ENCODE assay signal across 36 cellular contexts in the genomic region with DNA sequence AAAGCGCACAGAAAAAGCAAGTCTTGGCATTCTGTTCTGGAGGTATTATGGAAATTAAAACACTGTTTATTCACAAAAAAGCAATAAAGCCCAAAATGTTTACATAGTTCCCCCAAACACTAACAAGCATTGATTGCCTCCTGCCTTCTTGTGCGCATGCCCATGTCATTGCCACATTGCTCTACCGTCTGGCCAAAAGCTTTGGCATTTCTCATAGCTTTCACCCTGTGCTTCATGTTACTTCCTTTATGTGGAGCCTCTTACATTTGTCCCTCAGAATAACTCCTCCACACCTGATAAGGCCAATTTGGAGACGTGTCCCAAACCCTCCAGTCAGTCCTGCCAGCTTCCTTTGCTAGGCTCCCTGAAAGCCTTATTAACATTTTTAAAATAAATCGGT.
"Had no signal": no experiment of that assay in that cellular context is flagged by ENCODE, and none has a peak within 500 bp of the region (broad histone marks: within the 10 kb centered on the region; RNA-seq: fewer than 3 reads in every experiment).

No MANE protein-coding gene starts in this region.

- H3K9me3 ChIP-seq: adrenal gland, body of pancreas, breast epithelium had no signal

- H3K4me1 ChIP-seq: adrenal gland, body of pancreas, breast epithelium had no signal

- H3K27ac ChIP-seq: adrenal gland, body of pancreas, brain microvascular endothelial cell, breast epithelium, WERI-Rb-1 had no signal

- DNase-seq: activated B cell treated with CpG ODN at 0.5 μM for 24 hours; activated CD4-positive, alpha-beta memory T cell treated with anti-CD3 and anti-CD28 coated beads for 36 hours; activated CD4-positive, alpha-beta T cell treated with anti-CD3 and anti-CD28 coated beads for 4 hours; activated CD4-positive, alpha-beta T cell treated with anti-CD3 and anti-CD28 coated beads, Interleukin-2, amount 10 ng/mL, durations not matched to agents 24 days and 14 days; activated CD4-positive, alpha-beta T cell treated with anti-CD3 and anti-CD28 coated beads, Interleukin-2, amount 50 U/mL, for 1 hour; activated CD4-positive, alpha-beta T cell treated with anti-CD3 and anti-CD28 coated beads, Interleukin-2, amount 50 U/mL, for 4 hours; activated CD4-positive, CD25-positive, alpha-beta regulatory T cell treated with anti-CD3 and anti-CD28 coated beads, Interleukin-2, amount 50 U/mL, for 72 hours; activated CD8-positive, alpha-beta memory T cell treated with anti-CD3 and anti-CD28 coated beads, Interleukin-2, amount 50 U/mL, for 4 hours; activated CD8-positive, alpha-beta T cell treated with anti-CD3 and anti-CD28 coated beads for 36 hours; activated effector memory CD4-positive, alpha-beta T cell treated with anti-CD3 and anti-CD28 coated beads, Interleukin-2, amount 50 U/mL, for 16 hours; activated gamma-delta T cell treated with Interleukin-2 at 50 U/mL for 16 hours; activated naive CD4-positive, alpha-beta T cell; activated naive CD4-positive, alpha-beta T cell treated with anti-CD3 and anti-CD28 coated beads for 36 hours; activated naive CD4-positive, alpha-beta T cell treated with anti-CD3 and anti-CD28 coated beads, Interleukin-2, amount 50 U/mL, for 16 hours; activated naive CD8-positive, alpha-beta T cell treated with anti-CD3 and anti-CD28 coated beads for 36 hours; activated T-cell treated with anti-CD3 and anti-CD28 coated beads for 4 hours; activated T-cell treated with anti-CD3 and anti-CD28 coated beads, Interleukin-2, amount 50 U/mL, for 1 hour; activated T-cell treated with anti-CD3 and anti-CD28 coated beads, Interleukin-2, amount 50 U/mL, for 4 hours; activated T-cell treated with anti-CD3 and anti-CD28 coated beads, Interleukin-2, amount 50 U/mL, for 72 hours; adrenal gland; amniotic stem cell; aorta; body of pancreas; brain microvascular endothelial cell; central memory CD4-positive, alpha-beta T cell; T-helper 1 cell; T-helper 2 cell; T-helper 9 cell; WERI-Rb-1 had no signal

- H3K4me1 Mint-ChIP-seq: activated B cell treated with CpG ODN at 0.5 μM for 24 hours; activated CD4-positive, alpha-beta T cell treated with anti-CD3 and anti-CD28 coated beads, Interleukin-2, amount 10 ng/mL, durations not matched to agents 24 days and 14 days; activated naive CD8-positive, alpha-beta T cell treated with anti-CD3 and anti-CD28 coated beads for 36 hours; activated T-helper 17 cell treated with anti-CD3 and anti-CD28 coated beads, Interleukin-2, amount 50 U/mL, for 72 hours had no signal

- ATAC-seq: activated CD8-positive, alpha-beta T cell treated with anti-CD3 and anti-CD28 coated beads for 36 hours; activated naive CD4-positive, alpha-beta T cell treated with anti-CD3 and anti-CD28 coated beads, Interleukin-2, amount 50 U/mL, for 72 hours; activated T-cell treated with anti-CD3 and anti-CD28 coated beads, Interleukin-2, amount 50 U/mL, for 4 hours; activated T-cell treated with anti-CD3 and anti-CD28 coated beads, Interleukin-2, amount 50 U/mL, for 72 hours; activated T-helper 17 cell treated with anti-CD3 and anti-CD28 coated beads, Interleukin-2, amount 50 U/mL, for 72 hours; body of pancreas had no signal

- H3K9me3 Mint-ChIP-seq: activated B cell treated with CpG ODN at 0.5 μM for 24 hours had no signal

- H3K4me3 Mint-ChIP-seq: activated B cell treated with CpG ODN at 0.5 μM for 24 hours; activated CD4-positive, alpha-beta memory T cell treated with anti-CD3 and anti-CD28 coated beads for 36 hours; activated CD4-positive, alpha-beta T cell treated with anti-CD3 and anti-CD28 coated beads, Interleukin-2, amount 10 ng/mL, durations not matched to agents 24 days and 14 days; activated CD8-positive, alpha-beta T cell treated with anti-CD3 and anti-CD28 coated beads for 36 hours; activated naive CD4-positive, alpha-beta T cell treated with anti-CD3 and anti-CD28 coated beads for 36 hours; activated naive CD8-positive, alpha-beta T cell treated with anti-CD3 and anti-CD28 coated beads for 36 hours; activated T-cell treated with anti-CD3 and anti-CD28 coated beads, Interleukin-2, amount 50 U/mL, for 4 hours; activated T-cell treated with anti-CD3 and anti-CD28 coated beads, Interleukin-2, amount 50 U/mL, for 72 hours; activated T-helper 1 cell treated with anti-CD3 and anti-CD28 coated beads, Interleukin-12 subunit alpha, Interleukin-12 subunit beta, Interleukin-2, Interleukin-4 antibody, amounts not matched to agents 30 ng/mL and 10 ng/mL and 1 ng/mL, durations not matched to agents 14 hours and 24 hours and 36 hours; activated T-helper 17 cell treated with anti-CD3 and anti-CD28 coated beads, Interleukin-2, amount 50 U/mL, for 72 hours; T-helper 1 cell treated with Interleukin-12 subunit alpha and Interleukin-12 subunit beta and Interleukin-4 antibody, amounts not matched to agents 30 μg/mL and 1 μg/mL, for 36 hours; T-helper 2 cell treated with Interferon-gamma antibody and Interleukin-4, amounts not matched to agents 5 μg/mL and 100 μg/mL, for 36 hours had no signal

- H3K27me3 Mint-ChIP-seq: activated B cell treated with CpG ODN at 0.5 μM for 24 hours; activated CD4-positive, alpha-beta memory T cell treated with anti-CD3 and anti-CD28 coated beads for 36 hours; activated CD4-positive, alpha-beta T cell treated with anti-CD3 and anti-CD28 coated beads, Interleukin-2, amount 10 ng/mL, durations not matched to agents 24 days and 14 days; activated CD8-positive, alpha-beta T cell treated with anti-CD3 and anti-CD28 coated beads for 36 hours; activated naive CD8-positive, alpha-beta T cell treated with anti-CD3 and anti-CD28 coated beads for 36 hours; activated T-helper 17 cell treated with anti-CD3 and anti-CD28 coated beads, Interleukin-2, amount 50 U/mL, for 72 hours had no signal

- H3K27ac Mint-ChIP-seq: activated B cell treated with CpG ODN at 0.5 μM for 24 hours; activated CD4-positive, alpha-beta memory T cell treated with anti-CD3 and anti-CD28 coated beads for 36 hours; activated CD4-positive, alpha-beta T cell treated with anti-CD3 and anti-CD28 coated beads, Interleukin-2, amount 10 ng/mL, durations not matched to agents 24 days and 14 days; activated CD8-positive, alpha-beta T cell treated with anti-CD3 and anti-CD28 coated beads for 36 hours; activated naive CD4-positive, alpha-beta T cell treated with anti-CD3 and anti-CD28 coated beads for 36 hours; activated naive CD4-positive, alpha-beta T cell treated with anti-CD3 and anti-CD28 coated beads, Interleukin-2, amount 50 U/mL, for 72 hours; activated naive CD8-positive, alpha-beta T cell treated with anti-CD3 and anti-CD28 coated beads for 36 hours; activated T-cell treated with anti-CD3 and anti-CD28 coated beads, Interleukin-2, amount 50 U/mL, for 72 hours; activated T-helper 1 cell treated with anti-CD3 and anti-CD28 coated beads, Interleukin-12 subunit alpha, Interleukin-12 subunit beta, Interleukin-2, Interleukin-4 antibody, amounts not matched to agents 30 ng/mL and 10 ng/mL and 1 ng/mL, durations not matched to agents 14 hours and 24 hours and 36 hours; activated T-helper 17 cell treated with anti-CD3 and anti-CD28 coated beads, Interleukin-2, amount 50 U/mL, for 72 hours; T-helper 1 cell treated with Interleukin-12 subunit alpha and Interleukin-12 subunit beta and Interleukin-4 antibody, amounts not matched to agents 30 μg/mL and 1 μg/mL, for 36 hours; T-helper 2 cell treated with Interferon-gamma antibody and Interleukin-4, amounts not matched to agents 5 μg/mL and 100 μg/mL, for 36 hours had no signal

- H3K4me3 ChIP-seq: adrenal gland, body of pancreas, breast epithelium had no signal

- H3K27me3 ChIP-seq: adrenal gland, body of pancreas, brain microvascular endothelial cell, breast epithelium had no signal

- H3K36me3 ChIP-seq: adrenal gland, brain microvascular endothelial cell, breast epithelium, WERI-Rb-1 had no signal

- H3K36me3 Mint-ChIP-seq: activated CD4-positive, alpha-beta memory T cell treated with anti-CD3 and anti-CD28 coated beads for 36 hours; activated naive CD4-positive, alpha-beta T cell treated with anti-CD3 and anti-CD28 coated beads, Interleukin-2, amount 50 U/mL, for 72 hours; activated naive CD8-positive, alpha-beta T cell treated with anti-CD3 and anti-CD28 coated beads for 36 hours had no signal

- FAIRE-seq: astrocyte had no signal
